ENCODE assay signal across 10 cellular contexts in genomic region chr2:10638093-10638492, GRCh38.
"Had no signal": no experiment of that assay in that cellular context is flagged by ENCODE, and none has a peak within 500 bp of the region (broad histone marks: within the 10 kb centered on the region; RNA-seq: fewer than 3 reads in every experiment).

No MANE protein-coding gene starts in this region.

- H3K27ac ChIP-seq: KMS-11 had no signal

- H3K9me3 ChIP-seq: HAP-1 had no signal

- FAIRE-seq: H1, H54, HTR-8/SVneo had no signal

- H2AFZ ChIP-seq: GM23338 had no signal

- H3K9me3 Mint-ChIP-seq: GM23338 had no signal

- H3K4me1 ChIP-seq: HAP-1 had no signal

- H3K9ac ChIP-seq: KMS-11 had no signal

- H3K27ac Mint-ChIP-seq: GM23338 had no signal

- H3K4me2 ChIP-seq: GM23338, KMS-11 had no signal

- ATAC-seq: GM23338, HCT116 had no signal

- DNase-seq: IMR-90, Karpas-422, KBM-7 had no signal

- H3K4me3 Mint-ChIP-seq: GM23338 had no signal

- H3K4me3 ChIP-seq: GM23338, HAP-1 had no signal

- H3K4me1 Mint-ChIP-seq: GM23338 had no signal
